In the genomic region with DNA sequence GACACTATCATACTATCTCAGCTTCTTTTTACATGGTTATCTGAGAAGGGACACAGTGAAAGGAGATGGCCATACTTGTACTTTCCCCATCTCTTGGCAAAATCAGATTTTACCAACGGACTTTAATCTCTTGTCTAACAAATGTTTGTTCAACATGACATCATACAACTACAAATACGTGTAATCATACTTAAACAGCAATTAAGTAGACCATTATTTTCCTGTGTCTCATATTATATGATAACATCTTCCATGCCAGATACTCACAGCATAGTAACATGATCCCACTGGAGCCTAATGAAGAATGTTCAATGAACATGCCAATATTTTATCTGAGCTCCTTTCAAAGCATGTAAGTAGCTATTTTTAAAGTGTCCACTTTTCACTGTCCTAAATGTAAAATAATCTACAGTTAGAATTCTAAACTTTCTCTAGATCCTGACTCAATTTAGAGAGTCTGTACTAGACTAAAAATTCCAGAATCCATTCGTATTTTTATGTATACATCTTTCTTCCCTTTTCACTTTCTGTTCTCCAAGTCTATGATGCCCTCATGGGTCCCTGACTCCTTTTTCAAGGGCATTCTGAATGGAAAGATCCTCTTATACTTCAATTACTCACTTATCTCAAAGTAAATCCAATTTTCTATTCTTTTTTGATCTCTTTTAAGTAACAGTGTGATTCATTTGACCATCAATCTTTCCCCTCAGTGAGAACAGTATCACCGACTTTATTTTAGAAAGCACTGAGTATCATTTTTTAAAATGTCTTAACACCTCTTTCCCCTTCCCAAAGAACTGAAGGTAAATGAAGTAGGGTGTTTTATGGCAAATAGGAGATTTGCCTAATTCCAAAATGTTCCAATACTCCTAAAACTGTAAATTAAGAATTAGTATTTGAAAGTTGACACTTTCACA, we compare ENCODE assay signal across 1 cellular context.
TF ChIP-seq lines count a peak whose summit lies in the region.

No MANE protein-coding gene starts in this region.

TF ChIP-seq in GM23338, 12 proteins besides CTCF, POLR2A, EP300 and RAD21 (continued from another document):
- TF ChIP-seq, protein P1, sequence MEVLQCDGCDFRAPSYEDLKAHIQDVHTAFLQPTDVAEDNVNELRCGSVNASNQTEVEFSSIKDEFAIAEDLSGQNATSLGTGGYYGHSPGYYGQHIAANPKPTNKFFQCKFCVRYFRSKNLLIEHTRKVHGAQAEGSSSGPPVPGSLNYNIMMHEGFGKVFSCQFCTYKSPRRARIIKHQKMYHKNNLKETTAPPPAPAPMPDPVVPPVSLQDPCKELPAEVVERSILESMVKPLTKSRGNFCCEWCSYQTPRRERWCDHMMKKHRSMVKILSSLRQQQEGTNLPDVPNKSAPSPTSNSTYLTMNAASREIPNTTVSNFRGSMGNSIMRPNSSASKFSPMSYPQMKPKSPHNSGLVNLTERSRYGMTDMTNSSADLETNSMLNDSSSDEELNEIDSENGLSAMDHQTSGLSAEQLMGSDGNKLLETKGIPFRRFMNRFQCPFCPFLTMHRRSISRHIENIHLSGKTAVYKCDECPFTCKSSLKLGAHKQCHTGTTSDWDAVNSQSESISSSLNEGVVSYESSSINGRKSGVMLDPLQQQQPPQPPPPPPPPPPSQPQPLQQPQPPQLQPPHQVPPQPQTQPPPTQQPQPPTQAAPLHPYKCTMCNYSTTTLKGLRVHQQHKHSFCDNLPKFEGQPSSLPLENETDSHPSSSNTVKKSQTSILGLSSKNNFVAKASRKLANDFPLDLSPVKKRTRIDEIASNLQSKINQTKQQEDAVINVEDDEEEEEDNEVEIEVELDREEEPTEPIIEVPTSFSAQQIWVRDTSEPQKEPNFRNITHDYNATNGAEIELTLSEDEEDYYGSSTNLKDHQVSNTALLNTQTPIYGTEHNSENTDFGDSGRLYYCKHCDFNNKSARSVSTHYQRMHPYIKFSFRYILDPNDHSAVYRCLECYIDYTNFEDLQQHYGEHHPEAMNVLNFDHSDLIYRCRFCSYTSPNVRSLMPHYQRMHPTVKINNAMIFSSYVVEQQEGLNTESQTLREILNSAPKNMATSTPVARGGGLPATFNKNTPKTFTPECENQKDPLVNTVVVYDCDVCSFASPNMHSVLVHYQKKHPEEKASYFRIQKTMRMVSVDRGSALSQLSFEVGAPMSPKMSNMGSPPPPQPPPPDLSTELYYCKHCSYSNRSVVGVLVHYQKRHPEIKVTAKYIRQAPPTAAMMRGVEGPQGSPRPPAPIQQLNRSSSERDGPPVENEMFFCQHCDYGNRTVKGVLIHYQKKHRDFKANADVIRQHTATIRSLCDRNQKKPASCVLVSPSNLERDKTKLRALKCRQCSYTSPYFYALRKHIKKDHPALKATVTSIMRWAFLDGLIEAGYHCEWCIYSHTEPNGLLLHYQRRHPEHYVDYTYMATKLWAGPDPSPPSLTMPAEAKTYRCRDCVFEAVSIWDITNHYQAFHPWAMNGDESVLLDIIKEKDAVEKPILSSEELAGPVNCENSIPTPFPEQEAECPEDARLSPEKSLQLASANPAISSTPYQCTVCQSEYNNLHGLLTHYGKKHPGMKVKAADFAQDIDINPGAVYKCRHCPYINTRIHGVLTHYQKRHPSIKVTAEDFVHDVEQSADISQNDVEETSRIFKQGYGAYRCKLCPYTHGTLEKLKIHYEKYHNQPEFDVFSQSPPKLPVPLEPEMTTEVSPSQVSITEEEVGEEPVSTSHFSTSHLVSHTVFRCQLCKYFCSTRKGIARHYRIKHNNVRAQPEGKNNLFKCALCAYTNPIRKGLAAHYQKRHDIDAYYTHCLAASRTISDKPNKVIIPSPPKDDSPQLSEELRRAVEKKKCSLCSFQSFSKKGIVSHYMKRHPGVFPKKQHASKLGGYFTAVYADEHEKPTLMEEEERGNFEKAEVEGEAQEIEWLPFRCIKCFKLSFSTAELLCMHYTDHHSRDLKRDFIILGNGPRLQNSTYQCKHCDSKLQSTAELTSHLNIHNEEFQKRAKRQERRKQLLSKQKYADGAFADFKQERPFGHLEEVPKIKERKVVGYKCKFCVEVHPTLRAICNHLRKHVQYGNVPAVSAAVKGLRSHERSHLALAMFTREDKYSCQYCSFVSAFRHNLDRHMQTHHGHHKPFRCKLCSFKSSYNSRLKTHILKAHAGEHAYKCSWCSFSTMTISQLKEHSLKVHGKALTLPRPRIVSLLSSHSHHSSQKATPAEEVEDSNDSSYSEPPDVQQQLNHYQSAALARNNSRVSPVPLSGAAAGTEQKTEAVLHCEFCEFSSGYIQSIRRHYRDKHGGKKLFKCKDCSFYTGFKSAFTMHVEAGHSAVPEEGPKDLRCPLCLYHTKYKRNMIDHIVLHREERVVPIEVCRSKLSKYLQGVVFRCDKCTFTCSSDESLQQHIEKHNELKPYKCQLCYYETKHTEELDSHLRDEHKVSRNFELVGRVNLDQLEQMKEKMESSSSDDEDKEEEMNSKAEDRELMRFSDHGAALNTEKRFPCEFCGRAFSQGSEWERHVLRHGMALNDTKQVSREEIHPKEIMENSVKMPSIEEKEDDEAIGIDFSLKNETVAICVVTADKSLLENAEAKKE (CRISPR knock-in tag; IDR thresholded peaks at IDR 0.05), result no peak
- TF ChIP-seq EZH2 (IDR thresholded peaks at IDR 0.05; ENCODE audit: low read depth, unreplicated experiment), result no peak
- TF ChIP-seq ZNF331 (CRISPR knock-in tag; IDR thresholded peaks at IDR 0.05; ENCODE audit: low read depth), result no peak
- TF ChIP-seq, protein P2, sequence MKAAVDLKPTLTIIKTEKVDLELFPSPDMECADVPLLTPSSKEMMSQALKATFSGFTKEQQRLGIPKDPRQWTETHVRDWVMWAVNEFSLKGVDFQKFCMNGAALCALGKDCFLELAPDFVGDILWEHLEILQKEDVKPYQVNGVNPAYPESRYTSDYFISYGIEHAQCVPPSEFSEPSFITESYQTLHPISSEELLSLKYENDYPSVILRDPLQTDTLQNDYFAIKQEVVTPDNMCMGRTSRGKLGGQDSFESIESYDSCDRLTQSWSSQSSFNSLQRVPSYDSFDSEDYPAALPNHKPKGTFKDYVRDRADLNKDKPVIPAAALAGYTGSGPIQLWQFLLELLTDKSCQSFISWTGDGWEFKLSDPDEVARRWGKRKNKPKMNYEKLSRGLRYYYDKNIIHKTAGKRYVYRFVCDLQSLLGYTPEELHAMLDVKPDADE (IDR thresholded peaks at IDR 0.05), result no peak
- TF ChIP-seq EZH2phosphoT487 (IDR thresholded peaks at IDR 0.05; ENCODE audit: unreplicated experiment), result no peak
